10 cellular contexts compared by ENCODE assay signal in the genomic region with DNA sequence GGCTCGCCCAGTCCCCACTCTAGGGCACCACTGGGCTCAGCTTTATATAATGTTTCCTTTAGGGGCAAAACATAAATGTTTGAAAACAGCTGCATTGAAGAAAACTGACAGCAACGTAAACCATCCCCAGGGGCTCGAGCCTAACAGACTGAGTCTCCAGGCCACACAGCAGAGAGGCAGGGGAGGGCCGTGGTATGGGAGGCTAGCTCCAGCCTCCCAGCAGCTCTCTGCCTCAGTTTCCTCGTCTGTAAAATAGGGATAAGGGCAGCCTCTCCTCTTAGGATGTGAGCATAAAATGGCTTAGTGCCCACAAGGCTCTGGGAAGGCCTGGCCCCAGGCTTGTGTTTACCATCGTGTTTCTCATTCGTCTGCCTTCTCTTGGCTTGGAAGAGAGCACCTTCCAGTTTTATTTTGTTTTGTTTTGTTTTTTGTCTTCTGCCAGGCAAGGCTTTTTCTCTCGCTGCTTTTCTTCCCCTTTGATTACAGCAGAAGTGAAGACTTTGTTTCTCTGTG. TPM values are rescaled to one million over a fixed set of nuclear protein-coding genes. Genes with fewer than 3 reads are reported as not detected.
DNase-seq lines count a peak whose midpoint lies in the region; ATAC-seq, FAIRE-seq and TF ChIP-seq lines count a peak whose summit lies in the region.
"Had no signal": no experiment of that assay in that cellular context is flagged by ENCODE, and none has a peak within 500 bp of the region (broad histone marks: within the 10 kb centered on the region; RNA-seq: fewer than 3 reads in every experiment).

No MANE protein-coding gene starts in this region.

- FAIRE-seq in K562 (lab: Jason Lieb, UNC): peak; percentile 40

- H3K79me1 ChIP-seq in IMR-90 (ENCODE audit: low read depth in 1 of 2, low read length in 2 of 2): peaks cover 20 to 79% of the 10 kb centered on the region in 2 experiments; a peak in 3 of 4 replicates

- peak overlapping the region in 1 of 2 experiments; percentile 10; a peak in 1 of 4 replicates for H4K8ac ChIP-seq in IMR-90 (ENCODE audit: low read depth in 2 of 2, low read length in 2 of 2)

- H2BK120ac ChIP-seq in IMR-90 (ENCODE audit: low read depth, low read length): peak overlapping the region; percentile 56

- BruUV-seq in IMR-90 (replicated peaks; lab: Mats Ljungman, UMichigan) (no TSS peak), K562 (replicated peaks; lab: Mats Ljungman, UMichigan) (no TSS peak)

- peak overlapping the region in 9 of 10 experiments; percentile 12 to 94 (median 85); a peak in 17 of 20 replicates for H3K4me3 ChIP-seq in BLaER1 treated with 17β-estradiol and CSF1 and Interleukin-3, amounts not matched to agents 10 nM and 100 nM
- peak overlapping the region; percentile 99; the same call in 1 of the 2 replicates for H3K4me3 ChIP-seq in IMR-90 (ENCODE audit: insufficient read depth, low read depth, low read length)
- no peak overlapping the region for H3K4me3 ChIP-seq in K562
- H3K4me3 ChIP-seq in ovary: peak overlapping the region; percentile 72

- peak overlapping the region; percentile 91 to 100 (median 98) for H3K4me2 ChIP-seq in BLaER1 treated with 17β-estradiol and CSF1 and Interleukin-3, amounts not matched to agents 10 nM and 100 nM
- H3K4me2 ChIP-seq in IMR-90 (ENCODE audit: low read depth, low read length) (peak overlapping the region; percentile 82), K562 (ENCODE audit: insufficient read depth, low read length) (no peak overlapping the region)

- H3K9me1 ChIP-seq in IMR-90 (ENCODE audit: insufficient read depth, low read length) (peaks cover 18% of the 10 kb centered on the region), K562 (ENCODE audit: control insufficient read depth, insufficient read depth, low read length) (no peaks in the 10 kb centered on the region)

- H2AK9ac ChIP-seq in IMR-90 (replicated peaks; ENCODE audit: low read depth, low read length, poor library complexity): peak overlapping the region; percentile 71

- no peak for TF ChIP-seq CTCF in IMR-90 (conservative IDR thresholded peaks at IDR 0.05; ENCODE audit: low read depth, low read length)
- TF ChIP-seq CTCF in K562 (IDR thresholded peaks at IDR 0.05 in 2 of 3, conservative IDR thresholded peaks at IDR 0.05 in 1 of 3; ENCODE audit: insufficient read depth in 2 of 3, low read depth in 1 of 3, low read length in 3 of 3): no peak
- TF ChIP-seq CTCF in ovary (IDR thresholded peaks at IDR 0.05): no peak

- H3K14ac ChIP-seq in IMR-90 (replicated peaks; ENCODE audit: low read depth, low read length): peak overlapping the region; percentile 16

- 43% methylated on average over 1 of the region's 8 CpGs; no CpG with 5 or more reads in 1 of the 2 experiments for WGBS in IMR-90 (ENCODE audit: extremely low coverage in 2 of 2, insufficient read length in 1 of 2), 2 experiments
- 37% methylated on average over 8 of the region's 8 CpGs for WGBS in K562 (ENCODE audit: insufficient coverage, low coverage, missing lambda C conversion rate)
- 55 to 65% (median 59%) methylated on average over 8 of the region's 8 CpGs for WGBS in ovary, 3 donors

- H2BK15ac ChIP-seq in IMR-90 (ENCODE audit: low read depth, low read length): no peak overlapping the region

- intact Hi-C loops in IMR-90 (cut with micrococcal nuclease) (loop anchor here (1.0 to 5.0 kb wide), 2 partner anchors 46 to 61 kb away; no protein-coding TSS in a partner anchor), K562 (cut with micrococcal nuclease) (no loop called here), ovary (cut with DNase I) (no loop called here)

- peak overlapping the region; percentile 72 for H3K18ac ChIP-seq in IMR-90 (ENCODE audit: low read depth, low read length)

- H4K91ac ChIP-seq in IMR-90 (ENCODE audit: insufficient read depth, low read depth, low read length): peak overlapping the region; percentile 14; the same call in 1 of the 2 replicates

- H2AK5ac ChIP-seq in IMR-90 (ENCODE audit: low read depth, low read length): peak overlapping the region; percentile 36; the same call in 1 of the 2 replicates

- peak overlapping the region; percentile 47; the same call in 1 of the 2 replicates for H4K5ac ChIP-seq in IMR-90 (ENCODE audit: low read depth, low read length)

- peak overlapping the region; percentile 48 to 98 (median 87); a peak in 21 of 22 replicates for H3K9ac ChIP-seq in BLaER1 treated with 17β-estradiol and CSF1 and Interleukin-3, amounts not matched to agents 10 nM and 100 nM
- peak overlapping the region; percentile 32 for H3K9ac ChIP-seq in IMR-90 (ENCODE audit: low read depth, low read length)
- H3K9ac ChIP-seq in K562 (ENCODE audit: insufficient read depth in 1 of 2, low read depth in 2 of 2, low read length in 2 of 2): no peak overlapping the region

- in situ Hi-C loops in IMR-90 (cut with MboI; ENCODE audit: low sequenced_read_pairs) (loop anchor here (25.0 kb wide), 1 partner anchor 104 kb away; no protein-coding TSS in a partner anchor), K562 (cut with MboI) (no loop called here)

- DNase-seq in IMR-90 (no peak), K562 (ENCODE audit: extremely low read depth in 1 of 4, low spot score in 3 of 4) (no peak), ovary (no peak), NCI-H1417 (lab: John Stamatoyannopoulos, UW) (no peak)
- DNase-seq in activated naive CD4-positive, alpha-beta T cell treated with Interleukin-2 at 50 U/mL for 16 hours: no peak
- no peak for DNase-seq in activated effector memory CD4-positive, alpha-beta T cell treated with anti-CD3 and anti-CD28 coated beads, Interleukin-2, amount 50 U/mL, for 16 hours
- DNase-seq: KBM-7, T-helper 9 cell had no signal

- CTCF ChIA-PET in IMR-90 (lab: Yijun Ruan, JAX): interaction anchor here (1.6 to 1.9 kb wide), 2 partner anchors 61 to 114 kb away, joined by 5 to 10 read pairs; no protein-coding TSS in a partner anchor
- CTCF ChIA-PET in K562 (lab: Yijun Ruan, JAX; ENCODE audit: low intra/inter-chr PET ratio): no interaction called here

- peaks cover 0 to 23% (median 0%) of the 10 kb centered on the region in 11 experiments; a peak in 6 of 22 replicates for H3K36me3 ChIP-seq in BLaER1 treated with 17β-estradiol and CSF1 and Interleukin-3, amounts not matched to agents 10 nM and 100 nM
- H3K36me3 ChIP-seq in IMR-90 (ENCODE audit: control insufficient read depth, insufficient read depth, low read length): no peaks in the 10 kb centered on the region
- no peaks in the 10 kb centered on the region for H3K36me3 ChIP-seq in K562 (ENCODE audit: control insufficient read depth, insufficient read depth, low read length)
- no peaks in the 10 kb centered on the region for H3K36me3 ChIP-seq in ovary

- dilution Hi-C loops in IMR-90 (cut with HindIII; ENCODE audit: low sequenced_read_pairs, unreplicated experiment): no loop called here

- POLR2A ChIA-PET in IMR-90 (lab: Charles Lee; ENCODE audit: unreplicated experiment) (no interaction called here), K562 (lab: Yijun Ruan, JAX) (interaction anchor here (1.4 to 3.1 kb wide), 3 partner anchors 10 to 61 kb away, joined by 3 to 16 read pairs (median 4); no protein-coding TSS in a partner anchor)

- H2BK20ac ChIP-seq in IMR-90 (ENCODE audit: low read depth, low read length): peak overlapping the region; percentile 62; the same call in 1 of the 2 replicates

- peaks cover 0 to 45% (median 0%) of the 10 kb centered on the region in 11 experiments; a peak in 7 of 22 replicates for H3K27me3 ChIP-seq in BLaER1 treated with 17β-estradiol and CSF1 and Interleukin-3, amounts not matched to agents 10 nM and 100 nM
- no peaks in the 10 kb centered on the region for H3K27me3 ChIP-seq in IMR-90 (ENCODE audit: control insufficient read depth, insufficient read depth, low read length)
- H3K27me3 ChIP-seq in K562 (ENCODE audit: control insufficient read depth in 2 of 2, insufficient read depth in 2 of 2, low read length in 2 of 2): peaks cover 3 to 40% of the 10 kb centered on the region in 2 experiments; a peak in 3 of 5 replicates
- H3K27me3 ChIP-seq in ovary: no peaks in the 10 kb centered on the region

- TF ChIP-seq POLR2A in IMR-90 (IDR thresholded peaks at IDR 0.05; ENCODE audit: low read depth, low read length): no peak
- no peak for TF ChIP-seq POLR2A in K562 (conservative IDR thresholded peaks at IDR 0.05)
- no peak for TF ChIP-seq POLR2A in ovary (IDR thresholded peaks at IDR 0.05)

- no peak for ATAC-seq in IMR-90 (ENCODE audit: low read depth)
- no peak for ATAC-seq in K562
- ATAC-seq in HG03139 (IDR thresholded peaks at IDR 0.05; ENCODE audit: unreplicated experiment): no peak

- peaks cover 50 to 70% (median 63%) of the 10 kb centered on the region in 10 experiments for H3K4me1 ChIP-seq in BLaER1 treated with 17β-estradiol and CSF1 and Interleukin-3, amounts not matched to agents 10 nM and 100 nM
- peaks cover 28% of the 10 kb centered on the region for H3K4me1 ChIP-seq in IMR-90 (ENCODE audit: control insufficient read depth, insufficient read depth, low read length)
- peaks cover 0 to 31% of the 10 kb centered on the region in 2 experiments; a peak in 2 of 5 replicates for H3K4me1 ChIP-seq in K562 (replicated peaks in 1 of 2; ENCODE audit: control insufficient read depth in 2 of 2, insufficient read depth in 2 of 2, low read length in 2 of 2)
- H3K4me1 ChIP-seq in ovary (ENCODE audit: insufficient read depth): peaks cover 6% of the 10 kb centered on the region

- no peak overlapping the region for H3K56ac ChIP-seq in IMR-90 (ENCODE audit: extremely low read depth, insufficient read depth, low read length)

- H3K4ac ChIP-seq in IMR-90 (ENCODE audit: low read depth, low read length): peak overlapping the region; percentile 82

- TF ChIP-seq RAD21 in IMR-90 (IDR thresholded peaks at IDR 0.05; ENCODE audit: low read length) (no peak), K562 (CRISPR knock-in tag; conservative IDR thresholded peaks at IDR 0.05 in 1 of 2, IDR thresholded peaks at IDR 0.05 in 1 of 2) (no peak)

- H2AFZ ChIP-seq in IMR-90 (replicated peaks; ENCODE audit: low read length, poor library complexity): no peak overlapping the region
- H2AFZ ChIP-seq in K562 (ENCODE audit: low read depth, low read length): no peak overlapping the region

- H3K9me3 ChIP-seq in BLaER1 treated with 17β-estradiol and CSF1 and Interleukin-3, amounts not matched to agents 10 nM and 100 nM (replicated peaks in 1 of 11): no peaks in the 10 kb centered on the region
- H3K9me3 ChIP-seq in IMR-90 (ENCODE audit: control insufficient read depth, insufficient read depth, low read length): no peaks in the 10 kb centered on the region
- no peaks in the 10 kb centered on the region for H3K9me3 ChIP-seq in K562 (replicated peaks; ENCODE audit: control insufficient read depth, insufficient read depth, low read depth, low read length)
- H3K9me3 ChIP-seq in ovary: no peaks in the 10 kb centered on the region

- H3K79me2 ChIP-seq in K562 (ENCODE audit: control insufficient read depth, insufficient read depth, low read length): no peaks in the 10 kb centered on the region

- no peak overlapping the region for H2BK5ac ChIP-seq in IMR-90 (ENCODE audit: low read depth, low read length, poor library complexity, severe bottlenecking)

- TF ChIP-seq EP300 in K562 (IDR thresholded peaks at IDR 0.05; ENCODE audit: low read length) (no peak), ovary (IDR thresholded peaks at IDR 0.05) (no peak)

- peaks cover 0 to 73% (median 44%) of the 10 kb centered on the region in 11 experiments; a peak in 18 of 22 replicates for H4K20me1 ChIP-seq in BLaER1 treated with 17β-estradiol and CSF1 and Interleukin-3, amounts not matched to agents 10 nM and 100 nM
- H4K20me1 ChIP-seq in IMR-90 (ENCODE audit: insufficient read depth, low read length) (peaks cover 60% of the 10 kb centered on the region; the same call in 1 of the 2 replicates), K562 (replicated peaks; ENCODE audit: control insufficient read depth, insufficient read depth, low read length) (peaks cover 7% of the 10 kb centered on the region)

- H3K27ac ChIP-seq in BLaER1 treated with 17β-estradiol and CSF1 and Interleukin-3, amounts not matched to agents 10 nM and 100 nM: peak overlapping the region; percentile 12 to 99 (median 68); a peak in 20 of 22 replicates
- H3K27ac ChIP-seq in IMR-90 (ENCODE audit: insufficient read depth, low read length) (peak overlapping the region; percentile 79; the same call in 1 of the 2 replicates), K562 (ENCODE audit: extremely low read depth, low read depth, low read length) (no peak overlapping the region), ovary (no peak overlapping the region)

- H3K23ac ChIP-seq in IMR-90 (ENCODE audit: low read depth, low read length): peak overlapping the region; percentile 95

RNA-seq across cellular contexts. Expression of a gene that starts 2.7 kb away (rescaled TPM):
- total RNA-seq in IMR-90 (2012; rRNA removed) (2.5 and 2.8 TPM in 2 replicates), K562 (2014; rRNA removed) (0.45 and 0.53 TPM in 2 replicates), K562 (2014; rRNA removed; fragmentation: Illumina TruSeq; extraction: Trizol) (0.38 and 0.40 TPM in 2 replicates), K562 (2015; rRNA removed; fragmentation: Illumina TruSeq; extraction: Trizol) (1.5 TPM in 2 replicates), K562 (2021) (1.3 and 1.7 TPM in 2 replicates), ovary (10 to 100 TPM in 1 of 7 donors, 1 to 10 TPM in 3, under 1 TPM in 3; 0.65 to 13.3 (median 2.3) TPM)
- polyA plus RNA-seq in IMR-90 (2012; rRNA removed) (3.3 and 3.8 TPM in 2 replicates), K562 (2011; rRNA removed) (0.08 and 0.17 TPM in 2 replicates), K562 (2014; fragmentation: Illumina TruSeq; extraction: Trizol) (0.43 and 0.54 TPM in 2 replicates), K562 (2014; fragmentation: Nextera tagmentation; extraction: Ambion mirVana) (under 1 TPM; 0.10 to 0.17 TPM), K562 (2014; rRNA removed) (0.16 and 0.33 TPM in 2 replicates), ovary (1 to 10 TPM in 1 of 2 donors, under 1 TPM in 1; 0.85 to 1.9 TPM)
- 2.2 and 3.2 TPM in 2 replicates for polyA plus RNA-seq in IMR-90 (2012; cell fraction: cytosol; rRNA removed)
- polyA plus RNA-seq in IMR-90 (2012; cell fraction: nucleus; rRNA removed; ENCODE audit: low replicate concordance): 13.5 and 13.8 TPM in 2 replicates
- total RNA-seq in K562 (2011; cell fraction: chromatin; rRNA removed; ENCODE audit: low replicate concordance): 1.3 and 1.7 TPM in 2 replicates
- total RNA-seq in K562 (2011; cell fraction: nucleolus; rRNA removed): 1.5 and 1.6 TPM in 2 replicates
- total RNA-seq in K562 (2011; cell fraction: nucleoplasm; rRNA removed): 1.5 and 1.7 TPM in 2 replicates
- 0.15 and 0.21 TPM in 2 replicates for polyA plus RNA-seq in K562 (2011; cell fraction: cytosol; rRNA removed)
- polyA plus RNA-seq in K562 (2011; cell fraction: nucleus; rRNA removed): 0.24 and 0.44 TPM in 2 replicates
- polyA plus RNA-seq in K562 (2012): 1.5 and 3.9 TPM in 2 replicates
- polyA minus RNA-seq in K562 (2011; rRNA and poly(A)+ RNA removed): 0.36 and 0.67 TPM in 2 replicates
- polyA minus RNA-seq in K562 (2011; cell fraction: cytosol; rRNA and poly(A)+ RNA removed): 0.36 and 1.2 TPM in 2 replicates
- polyA minus RNA-seq in K562 (2011; cell fraction: nucleus; rRNA and poly(A)+ RNA removed): 0.78 and 0.81 TPM in 2 replicates

Comparison
In these comparisons a context has a peak if more than half of its experiments do, and no peak if none do; other contexts are left out.
1. H3K27ac ChIP-seq: peak in BLaER1 treated with 17β-estradiol and CSF1 and Interleukin-3, amounts not matched to agents 10 nM and 100 nM (11 of 11) and IMR-90 (single experiment); none in K562 (single experiment) and ovary (0 of 2).
2. H3K9ac ChIP-seq: peak in BLaER1 treated with 17β-estradiol and CSF1 and Interleukin-3, amounts not matched to agents 10 nM and 100 nM (11 of 11) and IMR-90 (single experiment); none in K562 (0 of 2).